Comparison of ENCODE assay signal across 23 cellular contexts in genomic region chr3:141728355-141728892, GRCh38. TPM values are rescaled to one million over a fixed set of nuclear protein-coding genes. Genes with fewer than 3 reads are reported as not detected.
A peak's percentile ranks its signal among the peaks of the same experiment; 100 is the strongest.
DNase-seq lines count a peak whose midpoint lies in the region; ATAC-seq and TF ChIP-seq lines count a peak whose summit lies in the region.
"Had no signal": no experiment of that assay in that cellular context is flagged by ENCODE, and none has a peak within 500 bp of the region (broad histone marks: within the 10 kb centered on the region; RNA-seq: fewer than 3 reads in every experiment).

No MANE protein-coding gene starts in this region.

- H3K4me1 ChIP-seq in left lung (no peaks in the 10 kb centered on the region), upper lobe of right lung (no peaks in the 10 kb centered on the region), tibial nerve (no peaks in the 10 kb centered on the region)
- H3K4me1 ChIP-seq: SJSA1 had no signal

- H3K27me3 Mint-ChIP-seq in T-helper 17 cell: peaks cover 42% of the 10 kb centered on the region

- H3K27me3 ChIP-seq in left lung (no peaks in the 10 kb centered on the region), upper lobe of right lung (no peaks in the 10 kb centered on the region), tibial nerve (no peaks in the 10 kb centered on the region)
- H3K27me3 ChIP-seq: SJSA1 had no signal

- no peak for TF ChIP-seq POLR2A in tibial nerve (IDR thresholded peaks at IDR 0.05)

- DNase-seq in DMS53 (lab: John Stamatoyannopoulos, UW) (peak; percentile 2), DMS53 treated with DMSO at 0.1 percent for 48 hours (lab: John Stamatoyannopoulos, UW; ENCODE audit: unreplicated experiment) (no peak), T-helper 17 cell (no peak), left lung (no peak), upper lobe of right lung (no peak), NCI-H128 (lab: John Stamatoyannopoulos, UW; ENCODE audit: unreplicated experiment) (no peak), tibial nerve (ENCODE audit: low spot score in 2 of 2) (no peak)
- DNase-seq: CD4-positive, alpha-beta memory T cell; DND-41; GM23248; HFFc6; IMR-90; NCI-H1417 treated with DMSO at 0.1 percent for 48 hours; NCI-H1930; NCI-H2171; NCI-H446 treated with DMSO at 0.1 percent for 48 hours; NCI-H748 treated with DMSO at 0.1 percent for 48 hours; OCI-M1 had no signal

- H3K27ac ChIP-seq in left lung (no peak overlapping the region), upper lobe of right lung (no peak overlapping the region), tibial nerve (no peak overlapping the region)
- H3K27ac ChIP-seq: 22Rv1, GM23248, RWPE1, SJSA1 had no signal

- H3K4me1 Mint-ChIP-seq in T-helper 17 cell: peaks cover 7% of the 10 kb centered on the region
- H3K4me1 Mint-ChIP-seq: CD4-positive, alpha-beta memory T cell had no signal

- H3K4me3 ChIP-seq in left lung (no peak overlapping the region), upper lobe of right lung (no peak overlapping the region), tibial nerve (no peak overlapping the region)
- H3K4me3 ChIP-seq: GM12878, GM23248, SJSA1 had no signal

- no peaks in the 10 kb centered on the region for H3K36me3 ChIP-seq in left lung
- H3K36me3 ChIP-seq in upper lobe of right lung: no peaks in the 10 kb centered on the region
- H3K36me3 ChIP-seq in tibial nerve: no peaks in the 10 kb centered on the region
- H3K36me3 ChIP-seq: SJSA1 had no signal

- no peak for TF ChIP-seq EP300 in tibial nerve (IDR thresholded peaks at IDR 0.05)

- 65% methylated on average over 5 of the region's 5 CpGs for WGBS in tibial nerve, 2 donors

- H3K36me3 Mint-ChIP-seq in T-helper 17 cell (ENCODE audit: low read depth): peaks cover 7% of the 10 kb centered on the region
- H3K36me3 Mint-ChIP-seq: CD4-positive, alpha-beta memory T cell had no signal

- ATAC-seq in T-helper 17 cell (no peak), left lung (peak; percentile 27), upper lobe of right lung (peak; percentile 48), GM18867 (IDR thresholded peaks at IDR 0.05; ENCODE audit: unreplicated experiment) (no peak)
- ATAC-seq: GM12878 had no signal

- H3K9me3 ChIP-seq in T-helper 17 cell (ENCODE audit: control insufficient read depth, low read length, poor library complexity, severe bottlenecking) (no peaks in the 10 kb centered on the region), left lung (no peaks in the 10 kb centered on the region), upper lobe of right lung (no peaks in the 10 kb centered on the region), tibial nerve (no peaks in the 10 kb centered on the region)
- H3K9me3 ChIP-seq: SJSA1 had no signal

- intact Hi-C loops in left lung (cut with DNase I): no loop called here
- intact Hi-C loops in upper lobe of right lung (cut with DNase I): no loop called here

- TF ChIP-seq CTCF in left lung (IDR thresholded peaks at IDR 0.05) (no peak), upper lobe of right lung (IDR thresholded peaks at IDR 0.05) (no peak), tibial nerve (IDR thresholded peaks at IDR 0.05) (no peak)

- no peak overlapping the region for H3K4me3 Mint-ChIP-seq in T-helper 17 cell
- H3K4me3 Mint-ChIP-seq: CD4-positive, alpha-beta memory T cell; HFFc6 had no signal

- peak overlapping the region; percentile 85 for H3K27ac Mint-ChIP-seq in T-helper 17 cell
- H3K27ac Mint-ChIP-seq: HFFc6 had no signal

RNA-seq across cellular contexts. Expression of gene RNF7, which starts 9.7 kb away (rescaled TPM):
- 10 to 100 TPM; 58.3 to 68.2 TPM for total RNA-seq in T-helper 17 cell
- total RNA-seq in left lung: 10 to 100 TPM; 88.1 to 94.6 TPM
- 68.6 TPM for total RNA-seq in upper lobe of right lung
- 10 to 100 TPM; 65.7 to 80.2 (median 66.8) TPM for total RNA-seq in tibial nerve

RNA-seq across cellular contexts. Expression of gene GRK7, which starts 34.8 kb away (rescaled TPM):
- total RNA-seq in T-helper 17 cell: under 1 TPM; 0.18 to 0.20 TPM
- total RNA-seq in left lung: not detected
- 0.12 TPM for total RNA-seq in upper lobe of right lung
- total RNA-seq in tibial nerve: under 1 TPM in 1 of 4 donors, not detected in 3; 0.30 TPM
- total RNA-seq: GM12878, GM23248, HFFc6, IMR-90, SJSA1 had no signal

Comparison
In these comparisons a context has a peak if more than half of its experiments do, and no peak if none do; other contexts are left out.
1. ATAC-seq: peak in left lung (single experiment) and upper lobe of right lung (single experiment); none in T-helper 17 cell (single experiment) and GM18867 (single experiment).